ENCODE assay signal across 8 cellular contexts in genomic region chr22:36363378-36363931, GRCh38. TPM values are rescaled to one million over a fixed set of nuclear protein-coding genes. Genes with fewer than 3 reads are reported as not detected.
DNase-seq lines count a peak whose midpoint lies in the region; ATAC-seq and TF ChIP-seq lines count a peak whose summit lies in the region.

No MANE protein-coding gene starts in this region.

- no peak overlapping the region for H4K91ac ChIP-seq in trophoblast cell (ENCODE audit: low read depth, low read length)

- CTCF ChIA-PET in Calu3 (lab: Charles Lee) = no interaction called here

- no peak overlapping the region for H2BK120ac ChIP-seq in trophoblast cell (ENCODE audit: insufficient read depth, low read length, poor library complexity)

- 89 to 100% methylated on average over 1 to 4 of the region's 4 CpGs for WGBS in endodermal cell (ENCODE audit: insufficient coverage in 1 of 2, insufficient read length in 1 of 2), 2 experiments
- WGBS in trophoblast cell (ENCODE audit: extremely low coverage, insufficient coverage, insufficient read length) = no CpG with 5 or more reads among the region's 4 CpGs

- no peak overlapping the region; the same call in 1 of the 2 replicates for H3K4me2 ChIP-seq in OCI-LY1 (ENCODE audit: low read length)
- no peak overlapping the region for H3K4me2 ChIP-seq in trophoblast cell (ENCODE audit: low read length)

- H3K9me2 ChIP-seq in OCI-LY1 (ENCODE audit: low read depth, low read length) = no peaks in the 10 kb centered on the region

- no TSS peak for BruUV-seq in Calu3 (replicated peaks; lab: Mats Ljungman, UMichigan)

- H3K36me3 Mint-ChIP-seq in Calu3 (ENCODE audit: insufficient read depth, unreplicated experiment) = peaks cover 74% of the 10 kb centered on the region
- H3K36me3 Mint-ChIP-seq in endodermal cell (ENCODE audit: low read depth) = peaks cover 5% of the 10 kb centered on the region

- no peak overlapping the region for H3K23ac ChIP-seq in trophoblast cell (ENCODE audit: low read length)

- H3K27me3 ChIP-seq in OCI-LY1 (ENCODE audit: insufficient read depth, low read length) = no peaks in the 10 kb centered on the region
- H3K27me3 ChIP-seq in endodermal cell (ENCODE audit: control insufficient read depth, insufficient read depth, low read length, poor library complexity, severe bottlenecking) = no peaks in the 10 kb centered on the region
- H3K27me3 ChIP-seq in trophoblast cell (ENCODE audit: insufficient read depth, low read length) = no peaks in the 10 kb centered on the region

- H3K4me3 ChIP-seq in OCI-LY1 (ENCODE audit: low read depth, low read length, poor library complexity, severe bottlenecking) (no peak overlapping the region), endodermal cell (ENCODE audit: low read length) (peak overlapping the region; percentile 18), trophoblast cell (ENCODE audit: low read depth, low read length) (no peak overlapping the region)

- H3K9ac ChIP-seq in OCI-LY1 (ENCODE audit: low read length) (no peak overlapping the region; the same call in 1 of the 2 replicates), endodermal cell (ENCODE audit: extremely low read depth, low read length, poor library complexity, severe bottlenecking) (no peak overlapping the region), trophoblast cell (ENCODE audit: low read length) (no peak overlapping the region)

- peaks cover 98% of the 10 kb centered on the region for H3K4me1 ChIP-seq in OCI-LY1 (ENCODE audit: insufficient read depth, low read length, severe bottlenecking)
- H3K4me1 ChIP-seq in endodermal cell (ENCODE audit: control insufficient read depth, insufficient read depth, low read length) = peaks cover 60% of the 10 kb centered on the region
- H3K4me1 ChIP-seq in trophoblast cell (ENCODE audit: control insufficient read depth in 1 of 2, insufficient read depth in 2 of 2, low read length in 2 of 2) = peaks cover 73 to 82% of the 10 kb centered on the region in 2 experiments

- H3K27ac Mint-ChIP-seq in Calu3 (ENCODE audit: unreplicated experiment) (peak overlapping the region; percentile 84), endodermal cell (peak overlapping the region; percentile 97)

- no peak overlapping the region for H4K8ac ChIP-seq in trophoblast cell (ENCODE audit: low read depth, low read length)

- H3K27ac ChIP-seq in OCI-LY1 (ENCODE audit: low read depth, low read length, poor library complexity, severe bottlenecking) (peak overlapping the region; percentile 42), endodermal cell (ENCODE audit: low read depth, low read length) (no peak overlapping the region), trophoblast cell (ENCODE audit: low read depth, low read length) (peak overlapping the region; percentile 18)

- TF ChIP-seq CTCF in Calu3 (IDR thresholded peaks at IDR 0.05; ENCODE audit: unreplicated experiment) = no peak
- TF ChIP-seq CTCF in OCI-LY1 (IDR thresholded peaks at IDR 0.05; ENCODE audit: low read length) = no peak
- no peak for TF ChIP-seq CTCF in endodermal cell (conservative IDR thresholded peaks at IDR 0.05)

- no peak overlapping the region for H2BK5ac ChIP-seq in trophoblast cell (ENCODE audit: low read depth, low read length, poor library complexity)

- H3K4ac ChIP-seq in trophoblast cell (ENCODE audit: low read depth, low read length) = peak overlapping the region; percentile 51

- H3K9me3 ChIP-seq in OCI-LY1 (ENCODE audit: low read length) = no peaks in the 10 kb centered on the region
- no peaks in the 10 kb centered on the region for H3K9me3 ChIP-seq in endodermal cell (ENCODE audit: control insufficient read depth, low read length)
- H3K9me3 ChIP-seq in trophoblast cell (ENCODE audit: insufficient read depth, low read depth, low read length) = no peaks in the 10 kb centered on the region

- peaks cover 16% of the 10 kb centered on the region for H3K79me1 ChIP-seq in trophoblast cell (ENCODE audit: low read length)

- H3K27me3 Mint-ChIP-seq in Calu3 (ENCODE audit: unreplicated experiment) = no peaks in the 10 kb centered on the region
- no peaks in the 10 kb centered on the region for H3K27me3 Mint-ChIP-seq in endodermal cell (ENCODE audit: insufficient read depth)

- ATAC-seq in HG03139 (IDR thresholded peaks at IDR 0.05; ENCODE audit: unreplicated experiment) (no peak), HG02973 (IDR thresholded peaks at IDR 0.05; ENCODE audit: unreplicated experiment) (no peak)

- H3K79me2 ChIP-seq in OCI-LY1 (ENCODE audit: insufficient read depth, low read length) (peaks cover 94% of the 10 kb centered on the region), trophoblast cell (ENCODE audit: control insufficient read depth, insufficient read depth, low read length, poor library complexity) (peaks cover 71% of the 10 kb centered on the region)

- H2AFZ ChIP-seq in OCI-LY1 (ENCODE audit: low read length) (no peak overlapping the region), trophoblast cell (ENCODE audit: insufficient read depth, low read length, poor library complexity) (no peak overlapping the region)

- peaks cover 80% of the 10 kb centered on the region for H3K4me1 Mint-ChIP-seq in Calu3 (ENCODE audit: low read depth, unreplicated experiment)
- H3K4me1 Mint-ChIP-seq in endodermal cell = peaks cover 82% of the 10 kb centered on the region

- H4K12ac ChIP-seq in trophoblast cell (ENCODE audit: low read depth, low read length) = no peak overlapping the region

- no peaks in the 10 kb centered on the region for H3F3A ChIP-seq in OCI-LY1 (ENCODE audit: insufficient read depth, low read length)

- no peaks in the 10 kb centered on the region for H4K20me1 ChIP-seq in OCI-LY1 (ENCODE audit: insufficient read depth, low read length)

- no peak overlapping the region for H3K14ac ChIP-seq in trophoblast cell (ENCODE audit: low read length)

- intact Hi-C loops in Calu3 (cut with micrococcal nuclease; ENCODE audit: unreplicated experiment) = no loop called here

- H3K18ac ChIP-seq in trophoblast cell (ENCODE audit: low read length) = no peak overlapping the region

- DNase-seq in Calu3 (no peak), endodermal cell (no peak), trophoblast cell (no peak), MV-4-11 (lab: John Stamatoyannopoulos, UW) (no peak), T-helper 9 cell (no peak)

- H3K36me3 ChIP-seq in OCI-LY1 (ENCODE audit: insufficient read depth, low read length) = peaks cover 19% of the 10 kb centered on the region; the same call in 1 of the 2 replicates
- peaks cover 44% of the 10 kb centered on the region for H3K36me3 ChIP-seq in endodermal cell (ENCODE audit: control insufficient read depth, insufficient read depth, low read length)
- peaks cover 5 to 23% of the 10 kb centered on the region in 2 experiments for H3K36me3 ChIP-seq in trophoblast cell (ENCODE audit: control insufficient read depth in 1 of 2, insufficient read depth in 2 of 2, low read length in 2 of 2)

- H3K4me3 Mint-ChIP-seq in Calu3 (ENCODE audit: low read depth, unreplicated experiment) (peak overlapping the region; percentile 15), endodermal cell (no peak overlapping the region)

- H2BK12ac ChIP-seq in trophoblast cell (ENCODE audit: low read length) = no peak overlapping the region

- H2AK5ac ChIP-seq in trophoblast cell (ENCODE audit: low read length) = no peak overlapping the region

- H3K9me3 Mint-ChIP-seq in Calu3 (ENCODE audit: low read depth, unreplicated experiment) (no peaks in the 10 kb centered on the region), endodermal cell (no peaks in the 10 kb centered on the region)

RNA-seq across cellular contexts. Expression of gene MYH9, which starts 24.3 kb away (rescaled TPM):
- 526 and 606 TPM in 2 replicates for total RNA-seq in Calu3 (2022)
- total RNA-seq in endodermal cell = 100 to 1,000 TPM; 270 to 288 TPM
- polyA plus RNA-seq in endodermal cell (2013, experiment 1 of 2) = 131 TPM
- 136 TPM for polyA plus RNA-seq in endodermal cell (2013, experiment 2 of 2)
- polyA plus RNA-seq in trophoblast cell (2013) = 280 and 288 TPM in 2 replicates
